Comparison of ENCODE assay signal across 8 cellular contexts in genomic region chr5:140664353-140665119, GRCh38. TPM values are rescaled to one million over a fixed set of nuclear protein-coding genes. Genes with fewer than 3 reads are reported as not detected.
DNase-seq lines count a peak whose midpoint lies in the region; ATAC-seq and TF ChIP-seq lines count a peak whose summit lies in the region.

Gene WDR55, plus strand, starts transcription at chr5:140664904. Its CDS starts 9 bp downstream, at chr5:140664913.

- no peak for TF ChIP-seq CTCF in CD14-positive monocyte (IDR thresholded peaks at IDR 0.05)
- no peak for TF ChIP-seq CTCF in right lobe of liver (IDR thresholded peaks at IDR 0.05)

- H3K9me3 Mint-ChIP-seq in CD14-positive monocyte: peaks cover 0 to 2% (median 0%) of the 10 kb centered on the region in 7 donors
- H3K9me3 Mint-ChIP-seq in activated CD4-positive, alpha-beta memory T cell treated with anti-CD3 and anti-CD28 coated beads, Interleukin-2, amount 10 ng/mL, durations not matched to agents 7 days and 5 days: no peaks in the 10 kb centered on the region

- peaks cover 39 to 63% of the 10 kb centered on the region in 2 donors for H3K36me3 ChIP-seq in duodenal mucosa (ENCODE audit: control insufficient read depth in 1 of 2, insufficient read depth in 2 of 2, low read length in 2 of 2)
- peaks cover 0 to 52% (median 19%) of the 10 kb centered on the region in 4 donors for H3K36me3 ChIP-seq in right lobe of liver

- peaks cover 0 to 2% (median 0%) of the 10 kb centered on the region in 3 donors for H3K27me3 Mint-ChIP-seq in CD14-positive monocyte (ENCODE audit: low read depth in 3 of 3)
- no peaks in the 10 kb centered on the region for H3K27me3 Mint-ChIP-seq in activated CD4-positive, alpha-beta memory T cell treated with anti-CD3 and anti-CD28 coated beads, Interleukin-2, amount 10 ng/mL, durations not matched to agents 7 days and 5 days

- ATAC-seq in GM19395 (IDR thresholded peaks at IDR 0.05; ENCODE audit: unreplicated experiment) (peak; percentile 98), HG03565 (IDR thresholded peaks at IDR 0.05; ENCODE audit: unreplicated experiment) (peak; percentile 94), right lobe of liver (peak; percentile 98 to 99 (median 99))

- H3K27ac Mint-ChIP-seq in CD14-positive monocyte: peak within 1 kb of the TSS; percentile 94 to 100 (median 99)
- H3K27ac Mint-ChIP-seq in activated CD4-positive, alpha-beta memory T cell treated with anti-CD3 and anti-CD28 coated beads, Interleukin-2, amount 10 ng/mL, durations not matched to agents 7 days and 5 days: peak within 1 kb of the TSS; percentile 91

- H3K4me3 Mint-ChIP-seq in CD14-positive monocyte: peak within 1 kb of the TSS; percentile 97 to 98
- peak within 1 kb of the TSS; percentile 83 for H3K4me3 Mint-ChIP-seq in activated CD4-positive, alpha-beta memory T cell treated with anti-CD3 and anti-CD28 coated beads, Interleukin-2, amount 10 ng/mL, durations not matched to agents 7 days and 5 days

- H3K36me3 Mint-ChIP-seq in CD14-positive monocyte: peaks cover 61 to 65% of the 10 kb centered on the region in 2 donors
- H3K36me3 Mint-ChIP-seq in activated CD4-positive, alpha-beta memory T cell treated with anti-CD3 and anti-CD28 coated beads, Interleukin-2, amount 10 ng/mL, durations not matched to agents 7 days and 5 days (ENCODE audit: low read depth): peaks cover 82% of the 10 kb centered on the region

- WGBS in right lobe of liver (ENCODE audit: insufficient coverage, low coverage, low lambda C conversion rate, missing lambda C conversion rate): 1% methylated on average over 13 of the region's 54 CpGs

- peak; percentile 85 for TF ChIP-seq POLR2A in right lobe of liver (IDR thresholded peaks at IDR 0.05)

- DNase-seq in CD14-positive monocyte (ENCODE audit: low spot score) (peak; percentile 96), NCI-H82 treated with DMSO at 0.1 percent for 48 hours (lab: John Stamatoyannopoulos, UW; ENCODE audit: unreplicated experiment) (peak; percentile 63), right lobe of liver (peak; percentile 98)
- DNase-seq in activated CD4-positive, alpha-beta memory T cell treated with anti-CD3 and anti-CD28 coated beads, Interleukin-2, amount 10 ng/mL, durations not matched to agents 7 days and 5 days: peak; percentile 96
- peak; percentile 95 for DNase-seq in stimulated activated CD4-positive, alpha-beta T cell treated with anti-CD3 and anti-CD28 coated beads, Interleukin-4, amount 100 ng/mL, for 4 hours

- CTCF ChIA-PET in activated CD4-positive, alpha-beta memory T cell treated with anti-CD3 and anti-CD28 coated beads, Interleukin-2, amount 10 ng/mL, durations not matched to agents 7 days and 5 days (lab: Charles Lee): interaction anchor here (1.3 to 1.8 kb wide), 3 partner anchors 11 to 27 kb away, joined by 3 to 8 read pairs (median 7); partner anchors contain the start of genes HARS1, HARS2, IK and NDUFA2

- peaks cover 35% of the 10 kb centered on the region for H3K4me1 Mint-ChIP-seq in CD14-positive monocyte
- peaks cover 37% of the 10 kb centered on the region for H3K4me1 Mint-ChIP-seq in activated CD4-positive, alpha-beta memory T cell treated with anti-CD3 and anti-CD28 coated beads, Interleukin-2, amount 10 ng/mL, durations not matched to agents 7 days and 5 days

- peak within 1 kb of the TSS; percentile 97 to 98 for H3K4me3 ChIP-seq in duodenal mucosa (ENCODE audit: low read depth in 1 of 2, low read length in 2 of 2)
- H3K4me3 ChIP-seq in right lobe of liver: peak within 1 kb of the TSS; percentile 56 to 84 (median 83)

- H3K9me3 ChIP-seq in duodenal mucosa (ENCODE audit: control insufficient read depth in 1 of 2, low read length in 2 of 2) (no peaks in the 10 kb centered on the region), right lobe of liver (no peaks in the 10 kb centered on the region)

- H3K4me1 ChIP-seq in duodenal mucosa (ENCODE audit: control insufficient read depth in 1 of 2, insufficient read depth in 2 of 2, low read length in 2 of 2) (peaks cover 0 to 21% of the 10 kb centered on the region in 2 donors), right lobe of liver (peaks cover 0 to 19% (median 4%) of the 10 kb centered on the region in 4 donors)

- H3K27me3 ChIP-seq in duodenal mucosa (ENCODE audit: control insufficient read depth in 1 of 2, insufficient read depth in 2 of 2, low read length in 2 of 2): no peaks in the 10 kb centered on the region
- H3K27me3 ChIP-seq in right lobe of liver: no peaks in the 10 kb centered on the region

- H3K27ac ChIP-seq in duodenal mucosa (ENCODE audit: low read depth, low read length): peak within 1 kb of the TSS; percentile 97
- H3K27ac ChIP-seq in right lobe of liver: peak within 1 kb of the TSS; percentile 54 to 88 (median 73)

- POLR2A ChIA-PET in activated CD4-positive, alpha-beta memory T cell treated with anti-CD3 and anti-CD28 coated beads, Interleukin-2, amount 10 ng/mL, durations not matched to agents 7 days and 5 days (lab: Charles Lee): interaction anchor here (0.9 to 4.7 kb wide), 14 partner anchors 11 to 263 kb away, joined by 3 to 47 read pairs (median 8); partner anchors contain the start of genes CD14, EIF4EBP3, HARS1 and HARS2

- H3K9ac ChIP-seq in duodenal mucosa (ENCODE audit: low read depth in 1 of 2, low read length in 2 of 2): peak within 1 kb of the TSS; percentile 91 to 92

- intact Hi-C loops in CD14-positive monocyte (cut with micrococcal nuclease) (no loop called here), right lobe of liver (cut with DNase I) (no loop called here)

RNA-seq across cellular contexts. Expression of gene WDR55, which starts in this region (rescaled TPM):
- 10 to 100 TPM; 11.2 to 13.3 TPM for polyA plus RNA-seq in CD14-positive monocyte
- 10 to 100 TPM; 35.0 to 35.2 TPM for total RNA-seq in activated CD4-positive, alpha-beta memory T cell treated with anti-CD3 and anti-CD28 coated beads, Interleukin-2, amount 10 ng/mL, durations not matched to agents 7 days and 5 days
- 10 to 100 TPM; 13.3 to 18.4 (median 15.0) TPM for total RNA-seq in right lobe of liver

Comparison
In these comparisons a context has a peak if more than half of its experiments do, and no peak if none do; other contexts are left out.
1. Peak in every context shown above with its lines: DNase-seq, ATAC-seq, H3K4me3 ChIP-seq and H3K27ac ChIP-seq.